Comparison of ENCODE assay signal across 13 cellular contexts in the genomic region with DNA sequence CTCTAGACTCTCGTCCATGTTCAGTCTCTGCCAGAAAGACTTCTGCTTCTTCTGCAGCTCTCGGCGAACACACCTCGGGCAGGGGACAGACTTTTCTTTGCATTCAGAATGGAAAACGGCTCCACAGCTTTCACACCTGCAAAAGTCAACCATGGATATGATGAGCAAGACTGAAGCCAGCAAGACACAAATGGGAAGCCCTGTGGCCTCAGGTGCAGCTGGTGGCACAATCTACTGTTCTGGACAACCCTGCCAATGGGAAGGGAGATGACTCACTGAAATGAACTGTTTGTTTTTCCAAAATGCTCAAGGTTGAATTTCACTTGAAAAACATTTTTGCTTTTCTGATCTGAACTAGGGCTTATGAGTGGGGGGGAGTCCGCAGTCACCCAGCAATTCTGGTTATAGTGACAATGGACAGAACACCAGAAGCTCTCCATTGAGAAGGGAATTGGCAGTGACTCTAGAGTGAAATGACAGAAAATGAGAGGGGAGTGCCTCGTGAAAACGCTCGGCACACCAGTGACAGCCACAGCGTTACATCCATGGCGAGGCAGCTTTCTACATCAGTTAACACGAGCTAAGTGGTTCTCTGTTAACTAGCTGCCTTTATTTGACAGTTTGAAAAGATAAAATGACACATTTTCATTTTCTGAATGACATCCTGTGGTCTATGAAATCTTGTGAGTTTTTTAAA. TPM values are rescaled to one million over a fixed set of nuclear protein-coding genes. Genes with fewer than 3 reads are reported as not detected.
DNase-seq lines count a peak whose midpoint lies in the region; ATAC-seq and TF ChIP-seq lines count a peak whose summit lies in the region.
"Had no signal": no experiment of that assay in that cellular context is flagged by ENCODE, and none has a peak within 500 bp of the region (broad histone marks: within the 10 kb centered on the region; RNA-seq: fewer than 3 reads in every experiment).

No MANE protein-coding gene starts in this region.

- H3K27me3 Mint-ChIP-seq in Caco-2 (ENCODE audit: insufficient read depth, unreplicated experiment) (no peaks in the 10 kb centered on the region), nephron progenitor cell (ENCODE audit: low read depth, poor library complexity) (peaks cover 9% of the 10 kb centered on the region)
- no peaks in the 10 kb centered on the region for H3K27me3 Mint-ChIP-seq in effector memory CD8-positive, alpha-beta T cell

- H3K79me2 ChIP-seq in GM23248 (ENCODE audit: insufficient read depth) = no peaks in the 10 kb centered on the region

- H3K27me3 ChIP-seq in Caco-2 (replicated peaks; ENCODE audit: control insufficient read depth, insufficient read depth, low read length) (no peaks in the 10 kb centered on the region), MG63 (no peaks in the 10 kb centered on the region), heart right ventricle (no peaks in the 10 kb centered on the region), GM23248 (replicated peaks; ENCODE audit: insufficient read depth) (no peaks in the 10 kb centered on the region)
- H3K27me3 ChIP-seq: BLaER1 had no signal

- H3K9me3 ChIP-seq in Caco-2 (no peaks in the 10 kb centered on the region), MG63 (no peaks in the 10 kb centered on the region), heart right ventricle (no peaks in the 10 kb centered on the region), GM23248 (ENCODE audit: low read depth) (no peaks in the 10 kb centered on the region)
- H3K9me3 ChIP-seq: BLaER1 had no signal

- no peak overlapping the region for H3K4me3 ChIP-seq in Caco-2 (ENCODE audit: low read depth, low read length)
- H3K4me3 ChIP-seq in MG63 = no peak overlapping the region
- no peak overlapping the region for H3K4me3 ChIP-seq in heart right ventricle
- no peak overlapping the region for H3K4me3 ChIP-seq in GM23248
- H3K4me3 ChIP-seq: BLaER1 had no signal

- H3K9me2 ChIP-seq in GM23248 (ENCODE audit: insufficient read depth) = no peaks in the 10 kb centered on the region

- H4K20me1 ChIP-seq in GM23248 (ENCODE audit: insufficient read depth) = no peaks in the 10 kb centered on the region
- H4K20me1 ChIP-seq: BLaER1 had no signal

- no peaks in the 10 kb centered on the region for H3K9me3 Mint-ChIP-seq in Caco-2 (ENCODE audit: unreplicated experiment)
- H3K9me3 Mint-ChIP-seq in effector memory CD8-positive, alpha-beta T cell = no peaks in the 10 kb centered on the region
- H3K9me3 Mint-ChIP-seq in nephron progenitor cell = no peaks in the 10 kb centered on the region
- H3K9me3 Mint-ChIP-seq: H9 had no signal

- H3K4me1 ChIP-seq in Caco-2 = peaks cover 55% of the 10 kb centered on the region
- H3K4me1 ChIP-seq in heart right ventricle = peaks cover 0 to 44% (median 20%) of the 10 kb centered on the region in 9 donors
- H3K4me1 ChIP-seq in GM23248 (ENCODE audit: insufficient read depth) = no peaks in the 10 kb centered on the region
- H3K4me1 ChIP-seq: BLaER1 had no signal

- H3K36me3 Mint-ChIP-seq in Caco-2 (ENCODE audit: insufficient read depth, unreplicated experiment) = peaks cover 16% of the 10 kb centered on the region
- peaks cover 21% of the 10 kb centered on the region for H3K36me3 Mint-ChIP-seq in effector memory CD8-positive, alpha-beta T cell (ENCODE audit: insufficient read depth)
- H3K36me3 Mint-ChIP-seq in nephron progenitor cell (ENCODE audit: low read depth) = peaks cover 11% of the 10 kb centered on the region

- intact Hi-C loops in Caco-2 (cut with micrococcal nuclease; ENCODE audit: unreplicated experiment) (no loop called here), heart right ventricle (cut with DNase I) (loop anchor here in 2 of 10 donors (5.0 kb wide), 2 partner anchors 56 to 59 kb away; no protein-coding TSS in a partner anchor)

- BruUV-seq in Caco-2 (replicated peaks; lab: Mats Ljungman, UMichigan) = no TSS peak

- DNase-seq in Caco-2 (peak; percentile 62 to 64), NCI-H69 (lab: John Stamatoyannopoulos, UW) (peak; percentile 53), nephron progenitor cell (no peak), MG63 (no peak), heart right ventricle (no peak), NCI-H526 treated with DMSO at 0.1 percent for 48 hours (lab: John Stamatoyannopoulos, UW) (no peak), GM23248 (no peak)
- no peak for DNase-seq in effector memory CD8-positive, alpha-beta T cell
- DNase-seq: H9; left colon; NCI-H1930; stimulated activated CD4-positive, alpha-beta T cell treated with anti-CD3 and anti-CD28 coated beads, Interleukin-4, amount 100 ng/mL, for 4 hours had no signal

- ATAC-seq in effector memory CD8-positive, alpha-beta T cell (replicated peaks) = no peak
- no peak for ATAC-seq in heart right ventricle
- ATAC-seq: left colon had no signal

- no peak overlapping the region for H2AFZ ChIP-seq in GM23248

- no peaks in the 10 kb centered on the region for H3F3A ChIP-seq in GM23248 (ENCODE audit: insufficient read depth)

- H3K4me1 Mint-ChIP-seq in Caco-2 (ENCODE audit: low read depth, unreplicated experiment) (peaks cover 46% of the 10 kb centered on the region), nephron progenitor cell (peaks cover 18% of the 10 kb centered on the region)
- peaks cover 2 to 11% of the 10 kb centered on the region in 2 donors for H3K4me1 Mint-ChIP-seq in effector memory CD8-positive, alpha-beta T cell (ENCODE audit: low read depth in 2 of 2)

- H3K9ac ChIP-seq in GM23248 = no peak overlapping the region
- H3K9ac ChIP-seq: BLaER1 had no signal

- H3K36me3 ChIP-seq in Caco-2 (ENCODE audit: control insufficient read depth, insufficient read depth, low read length) = no peaks in the 10 kb centered on the region
- H3K36me3 ChIP-seq in MG63 = no peaks in the 10 kb centered on the region
- H3K36me3 ChIP-seq in heart right ventricle = peaks cover 0 to 29% (median 7%) of the 10 kb centered on the region in 9 donors
- H3K36me3 ChIP-seq in GM23248 (ENCODE audit: low read depth) = no peaks in the 10 kb centered on the region

- POLR2A ChIA-PET in Caco-2 (lab: Charles Lee) = interaction anchor here (0.7 to 1.0 kb wide), 2 partner anchors 9 to 14 kb away, joined by 3 to 4 read pairs; no protein-coding TSS in a partner anchor

- 81 to 84% methylated on average over 12 of the region's 12 CpGs for WGBS in heart right ventricle, 2 donors
- 95% methylated on average over 12 of the region's 12 CpGs for WGBS in GM23248 (ENCODE audit: low coverage in 1 of 2, low lambda C conversion rate in 2 of 2, missing lambda C conversion rate in 2 of 2), 2 experiments

- H3K4me3 Mint-ChIP-seq in Caco-2 (ENCODE audit: unreplicated experiment) (peak overlapping the region; percentile 40), nephron progenitor cell (no peak overlapping the region)
- no peak overlapping the region for H3K4me3 Mint-ChIP-seq in effector memory CD8-positive, alpha-beta T cell
- H3K4me3 Mint-ChIP-seq: H9 had no signal

- no peak for TF ChIP-seq CTCF in Caco-2 (IDR thresholded peaks at IDR 0.05; ENCODE audit: insufficient read depth in 1 of 2, low read depth in 1 of 2, low read length in 1 of 2, severe bottlenecking in 1 of 2, unreplicated experiment in 1 of 2)
- no peak for TF ChIP-seq CTCF in nephron progenitor cell (IDR thresholded peaks at IDR 0.05)
- no peak for TF ChIP-seq CTCF in heart right ventricle (IDR thresholded peaks at IDR 0.05)

- in situ Hi-C loops in GM23248 (cut with MboI) = no loop called here

- CTCF ChIA-PET in Caco-2 (lab: Charles Lee) = interaction anchor here (0.6 kb wide), 1 partner anchor 212 kb away, joined by 7 read pairs; no protein-coding TSS in a partner anchor

- H3K27ac Mint-ChIP-seq in Caco-2 (ENCODE audit: unreplicated experiment) (peak overlapping the region; percentile 76), nephron progenitor cell (peak overlapping the region; percentile 51)
- peak overlapping the region; percentile 7 to 10 for H3K27ac Mint-ChIP-seq in effector memory CD8-positive, alpha-beta T cell

- H3K27ac ChIP-seq in heart right ventricle (no peak overlapping the region), GM23248 (no peak overlapping the region)
- H3K27ac ChIP-seq: BLaER1 had no signal

- no peak overlapping the region for H3K4me2 ChIP-seq in GM23248 (ENCODE audit: unreplicated experiment)
- H3K4me2 ChIP-seq: BLaER1 had no signal

RNA-seq across cellular contexts. Expression of a gene that starts 58.8 kb away (rescaled TPM):
- 59.1 and 61.4 TPM in 2 replicates for total RNA-seq in Caco-2 (2022)
- 0.27 and 0.56 TPM in 2 replicates for total RNA-seq in MG63 (2014; rRNA removed; shearing (Covaris generic); ENCODE audit: low replicate concordance)
- total RNA-seq in heart right ventricle = 1 to 10 TPM; 3.0 to 5.7 (median 5.0) TPM
- 1 to 10 TPM; 1.0 to 1.9 TPM for polyA plus RNA-seq in heart right ventricle
- total RNA-seq in GM23248 (2014; rRNA removed; shearing (Covaris generic)) = under 0.01 and 0.13 TPM in 2 replicates
- polyA plus RNA-seq in GM23248 (2016; fragmentation: Nextera tagmentation; extraction: Ambion mirVana) = 0.13 and 0.15 TPM in 2 replicates

Comparison
In these comparisons a context has a peak if more than half of its experiments do, and no peak if none do; other contexts are left out.
1. DNase-seq: peak in Caco-2 (2 of 2) and NCI-H69 (single experiment); none in effector memory CD8-positive, alpha-beta T cell (0 of 3), nephron progenitor cell (single experiment), MG63 (single experiment), heart right ventricle (0 of 2), NCI-H526 treated with DMSO at 0.1 percent for 48 hours (single experiment) and GM23248 (single experiment).
2. H3K27ac Mint-ChIP-seq: peak in every context shown above with its lines; median percentile 76 in Caco-2; 51 in nephron progenitor cell; 8 in effector memory CD8-positive, alpha-beta T cell.